Comparison of ENCODE assay signal across 9 cellular contexts in genomic region chr15:67784057-67784781, GRCh38. TPM values are rescaled to one million over a fixed set of nuclear protein-coding genes. Genes with fewer than 3 reads are reported as not detected.
A peak's percentile ranks its signal among the peaks of the same experiment; 100 is the strongest.
DNase-seq lines count a peak whose midpoint lies in the region; ATAC-seq, FAIRE-seq and TF ChIP-seq lines count a peak whose summit lies in the region.
"Had no signal": no experiment of that assay in that cellular context is flagged by ENCODE, and none has a peak within 500 bp of the region (broad histone marks: within the 10 kb centered on the region; RNA-seq: fewer than 3 reads in every experiment).

No MANE protein-coding gene starts in this region.

- no peak overlapping the region for H3K14ac ChIP-seq in neuronal stem cell (ENCODE audit: low read length)

- SMC1A ChIA-PET in GM12878 (lab: Charles Lee; ENCODE audit: uncharacterized antibody, unreplicated experiment) = interaction anchor here (0.8 to 8.3 kb wide), 22 partner anchors 9 to 843 kb away, joined by 3 to 50 read pairs (median 4); no protein-coding TSS in a partner anchor

- H3K4me2 ChIP-seq in GM12878 (ENCODE audit: control insufficient read depth, insufficient read depth) (peak overlapping the region; percentile 49), neuronal stem cell (ENCODE audit: insufficient read depth, low read length, poor library complexity, severe bottlenecking) (no peak overlapping the region)

- H2BK15ac ChIP-seq in neuronal stem cell (ENCODE audit: low read length) = no peak overlapping the region

- in situ Hi-C loops in GM12878 (cut with MboI) = no loop called here

- H3K9ac ChIP-seq in GM12878 (ENCODE audit: control insufficient read depth, insufficient read depth, low read length) (no peak overlapping the region), neuronal stem cell (ENCODE audit: low read depth, low read length, poor library complexity) (no peak overlapping the region)
- H3K9ac ChIP-seq: parathyroid adenoma had no signal

- H3K27me3 ChIP-seq in GM12878 (replicated peaks in 1 of 2; ENCODE audit: control insufficient read depth in 2 of 2, insufficient read depth in 2 of 2, low read length in 1 of 2) (no peaks in the 10 kb centered on the region), neuronal stem cell (ENCODE audit: control insufficient read depth in 3 of 3, insufficient read depth in 3 of 3, low read depth in 1 of 3, low read length in 3 of 3) (no peaks in the 10 kb centered on the region), WERI-Rb-1 (ENCODE audit: insufficient read depth, low read depth, severe bottlenecking) (no peaks in the 10 kb centered on the region)

- H3K4ac ChIP-seq in neuronal stem cell (ENCODE audit: low read length) = no peak overlapping the region

- H2AFZ ChIP-seq in GM12878 (ENCODE audit: control insufficient read depth, low read depth, low read length) (no peak overlapping the region; the same call in 1 of the 2 replicates), neuronal stem cell (ENCODE audit: low read length) (no peak overlapping the region)
- H2AFZ ChIP-seq: parathyroid adenoma had no signal

- FAIRE-seq in GM12878 (lab: Jason Lieb, UNC) = peak; percentile 89
- no peak for FAIRE-seq in urothelium cell line (lab: Jason Lieb, UNC)

- 0% methylated on average over 4 of the region's 4 CpGs for WGBS in GM12878 (ENCODE audit: insufficient coverage, insufficient replicate concordance, low lambda C conversion rate, missing lambda C conversion rate)
- no CpG with 5 or more reads among the region's 4 CpGs for WGBS in neuronal stem cell (ENCODE audit: extremely low coverage in 2 of 2, insufficient read length in 2 of 2, insufficient replicate concordance in 1 of 2), 2 donors

- H3K4me3 ChIP-seq in Jurkat, Clone E6-1 (ENCODE audit: low read length) = no peak overlapping the region; the same call in 1 of the 2 replicates
- H3K4me3 ChIP-seq in GM12878 (no peak overlapping the region), neuronal stem cell (ENCODE audit: low read length in 2 of 2) (no peak overlapping the region), WERI-Rb-1 (ENCODE audit: low read depth, low read length) (no peak overlapping the region)

- no TSS peak for BruUV-seq in GM12878 (replicated peaks; lab: Mats Ljungman, UMichigan)

- 0 out of 6 replicates have a peak, but pooled peaks of 1 of the 3 experiments have one; percentile 9 for TF ChIP-seq CTCF in GM12878 (IDR thresholded peaks at IDR 0.05 in 2 of 3, conservative IDR thresholded peaks at IDR 0.05 in 1 of 3; ENCODE audit: control insufficient read depth in 2 of 3, extremely low read depth in 1 of 3, insufficient read depth in 1 of 3, low read depth in 3 of 3, low read length in 3 of 3)
- no peak for TF ChIP-seq CTCF in WERI-Rb-1 (IDR thresholded peaks at IDR 0.05; ENCODE audit: low read depth, low read length)

- TF ChIP-seq EP300 in GM12878 (IDR thresholded peaks at IDR 0.05; ENCODE audit: borderline replicate concordance in 1 of 2, control insufficient read depth in 1 of 2, low read depth in 2 of 2, low read length in 2 of 2) = peak; percentile 73 to 88

- H3K27ac ChIP-seq in GM12878 (ENCODE audit: control insufficient read depth, insufficient read depth) (peak overlapping the region; percentile 63), neuronal stem cell (replicated peaks; ENCODE audit: low read length) (no peak overlapping the region), WERI-Rb-1 (no peak overlapping the region)
- H3K27ac ChIP-seq: parathyroid adenoma had no signal

- TF ChIP-seq POLR2A in GM12878 (IDR thresholded peaks at IDR 0.05; ENCODE audit: low read depth, low read length) = no peak

- H4K91ac ChIP-seq in neuronal stem cell (ENCODE audit: low read depth, low read length, poor library complexity) = no peak overlapping the region

- peak; percentile 91 for ATAC-seq in GM18511 (IDR thresholded peaks at IDR 0.05; ENCODE audit: unreplicated experiment)
- ATAC-seq in GM21529 (IDR thresholded peaks at IDR 0.05; ENCODE audit: unreplicated experiment) = peak; percentile 89
- ATAC-seq in GM12878 = peak; percentile 94

- no peak overlapping the region for H2BK120ac ChIP-seq in neuronal stem cell (ENCODE audit: low read depth, low read length)

- no peak overlapping the region for H4K8ac ChIP-seq in neuronal stem cell (ENCODE audit: low read depth, low read length)

- peaks cover 33% of the 10 kb centered on the region for H3K4me1 ChIP-seq in GM12878 (ENCODE audit: control insufficient read depth, insufficient read depth, low read length)
- peaks cover 18 to 32% of the 10 kb centered on the region in 2 donors for H3K4me1 ChIP-seq in neuronal stem cell (ENCODE audit: control insufficient read depth in 2 of 2, insufficient read depth in 1 of 2, low read depth in 1 of 2, low read length in 2 of 2)
- H3K4me1 ChIP-seq: parathyroid adenoma had no signal

- H2BK12ac ChIP-seq in neuronal stem cell (ENCODE audit: low read length) = no peak overlapping the region

- no peaks in the 10 kb centered on the region for H3K79me2 ChIP-seq in GM12878 (ENCODE audit: control insufficient read depth, insufficient read depth, low read length)
- H3K79me2 ChIP-seq: parathyroid adenoma had no signal

- CTCF ChIA-PET in GM12878 (lab: Yijun Ruan, JAX) = interaction anchor here (0.8 to 5.6 kb wide), 20 partner anchors 9 to 838 kb away, joined by 3 to 52 read pairs (median 4); no protein-coding TSS in a partner anchor

- no peaks in the 10 kb centered on the region for H3K36me3 ChIP-seq in GM12878 (ENCODE audit: control insufficient read depth in 2 of 2, insufficient read depth in 2 of 2, low read length in 1 of 2)
- H3K36me3 ChIP-seq in neuronal stem cell (replicated peaks in 1 of 2; ENCODE audit: control insufficient read depth in 2 of 2, insufficient read depth in 2 of 2, low read length in 2 of 2) = no peaks in the 10 kb centered on the region
- H3K36me3 ChIP-seq in WERI-Rb-1 = no peaks in the 10 kb centered on the region

- H4K20me1 ChIP-seq in GM12878 (ENCODE audit: control insufficient read depth, insufficient read depth) = no peaks in the 10 kb centered on the region

- H3K79me1 ChIP-seq in neuronal stem cell (ENCODE audit: low read depth, low read length) = peaks cover 2% of the 10 kb centered on the region

- no peak overlapping the region for H2AK5ac ChIP-seq in neuronal stem cell (ENCODE audit: low read depth, low read length)

- POLR2A ChIA-PET in GM12878 (lab: Charles Lee) = interaction anchor here (1.1 kb wide), 1 partner anchor 56 kb away, joined by 4 read pairs; no protein-coding TSS in a partner anchor

- RAD21 ChIA-PET in GM12878 (lab: Charles Lee; ENCODE audit: unreplicated experiment) = interaction anchor here (0.9 to 3.3 kb wide), 22 partner anchors 9 to 371 kb away, joined by 3 to 22 read pairs (median 4); partner anchors contain the start of gene C15orf61

- peak; percentile 99 for DNase-seq in Jurkat, Clone E6-1 (ENCODE audit: low read depth, low spot score)
- DNase-seq in GM12878 (ENCODE audit: low read depth, low spot score) (peak; percentile 82), NCI-H187 treated with DMSO at 0.1 percent for 48 hours (lab: John Stamatoyannopoulos, UW) (no peak), urothelium cell line (ENCODE audit: low spot score) (no peak), neuronal stem cell (ENCODE audit: low spot score) (no peak), WERI-Rb-1 (no peak)

- intact Hi-C loops in GM12878 (cut with micrococcal nuclease; ENCODE audit: unreplicated experiment) = no loop called here

- H3K9me3 ChIP-seq in GM12878 (replicated peaks; ENCODE audit: control insufficient read depth, insufficient read depth, low read length) (no peaks in the 10 kb centered on the region), neuronal stem cell (replicated peaks in 1 of 2; ENCODE audit: control insufficient read depth in 2 of 2, insufficient read depth in 1 of 2, low read depth in 1 of 2, low read length in 2 of 2) (no peaks in the 10 kb centered on the region), WERI-Rb-1 (ENCODE audit: severe bottlenecking) (no peaks in the 10 kb centered on the region)

- H2BK5ac ChIP-seq in neuronal stem cell (ENCODE audit: low read length) = no peak overlapping the region

- H3K18ac ChIP-seq in neuronal stem cell (ENCODE audit: low read length) = no peak overlapping the region

- H3K23ac ChIP-seq in neuronal stem cell (ENCODE audit: low read depth, low read length, poor library complexity) = no peak overlapping the region

- TF ChIP-seq RAD21 in GM12878 (IDR thresholded peaks at IDR 0.05; ENCODE audit: insufficient read depth, low read depth, low read length) = no peak

RNA-seq across cellular contexts. Expression of gene SKOR1, which starts 41.1 kb away (rescaled TPM):
- not detected for polyA plus RNA-seq in Jurkat, Clone E6-1 (2012; ENCODE audit: insufficient read depth, insufficient read length)
- total RNA-seq in GM12878 (2013; cell fraction: nucleolus; rRNA removed) = 2.0 and 2.2 TPM in 2 replicates
- total RNA-seq in GM12878 (2014; rRNA removed) (0.11 and 0.28 TPM in 2 replicates), GM12878 (2014; rRNA removed; fragmentation: Illumina TruSeq; extraction: Trizol) (0.04 and 0.05 TPM in 2 replicates), GM12878 (2021) (0.35 and 0.36 TPM in 2 replicates)
- 0.08 TPM for polyA plus RNA-seq in GM12878 (2011; ENCODE audit: low read depth)
- polyA plus RNA-seq in GM12878 (2011; rRNA removed) (0.03 and 0.05 TPM in 2 replicates), GM12878 (2014; fragmentation: Illumina TruSeq; extraction: Trizol) (0.04 and 0.08 TPM in 2 replicates), GM12878 (2014; fragmentation: Nextera tagmentation; extraction: Ambion mirVana) (not detected), GM12878 (2014; rRNA removed) (0.06 and 0.14 TPM in 2 replicates), GM12878 (2016; fragmentation: Nextera tagmentation; extraction: Ambion mirVana) (not detected)
- polyA plus RNA-seq in GM12878 (2011; cell fraction: cytosol; rRNA removed) = 0.09 and 0.12 TPM in 2 replicates
- polyA plus RNA-seq in GM12878 (2011; cell fraction: nucleus; rRNA removed) = 0.69 and 0.94 TPM in 2 replicates
- 0.17 and 0.24 TPM in 2 replicates for polyA plus RNA-seq in GM12878 (2012)
- 0.37 and 0.52 TPM in 2 replicates for polyA minus RNA-seq in GM12878 (2011; rRNA and poly(A)+ RNA removed)
- polyA minus RNA-seq in GM12878 (2011; cell fraction: cytosol; rRNA and poly(A)+ RNA removed) = 0.31 and 0.53 TPM in 2 replicates
- 0.24 and 0.57 TPM in 2 replicates for polyA minus RNA-seq in GM12878 (2011; cell fraction: nucleus; rRNA and poly(A)+ RNA removed)
- polyA plus RNA-seq in neuronal stem cell (2013, experiment 1 of 2) = 0.24 TPM
- 0.21 TPM for polyA plus RNA-seq in neuronal stem cell (2013, experiment 2 of 2)

RNA-seq across cellular contexts. Expression of gene RNU6-1, which starts 55.6 kb away (rescaled TPM):
- polyA plus RNA-seq in Jurkat, Clone E6-1 (2012; ENCODE audit: insufficient read depth, insufficient read length) = not detected
- total RNA-seq in GM12878 (2013; cell fraction: nucleolus; rRNA removed) = not detected in 2 replicates
- total RNA-seq in GM12878 (2014; rRNA removed) = not detected in 2 replicates
- not detected in 2 replicates for total RNA-seq in GM12878 (2014; rRNA removed; fragmentation: Illumina TruSeq; extraction: Trizol)
- not detected in 2 replicates for total RNA-seq in GM12878 (2021)
- not detected for polyA plus RNA-seq in GM12878 (2011; ENCODE audit: low read depth)
- polyA plus RNA-seq in GM12878 (2011; rRNA removed) = not detected in 2 replicates
- not detected in 2 replicates for polyA plus RNA-seq in GM12878 (2011; cell fraction: cytosol; rRNA removed)
- polyA plus RNA-seq in GM12878 (2011; cell fraction: nucleus; rRNA removed) = not detected in 2 replicates
- not detected in 2 replicates for polyA plus RNA-seq in GM12878 (2012)
- polyA plus RNA-seq in GM12878 (2014; fragmentation: Illumina TruSeq; extraction: Trizol) = not detected in 2 replicates
- polyA plus RNA-seq in GM12878 (2014; fragmentation: Nextera tagmentation; extraction: Ambion mirVana) = not detected
- polyA plus RNA-seq in GM12878 (2014; rRNA removed) = not detected in 2 replicates
- not detected for polyA plus RNA-seq in GM12878 (2016; fragmentation: Nextera tagmentation; extraction: Ambion mirVana)
- polyA minus RNA-seq in GM12878 (2011; rRNA and poly(A)+ RNA removed) = 1,322 TPM in 1 of 2 replicates, not detected in the other
- polyA minus RNA-seq in GM12878 (2011; cell fraction: cytosol; rRNA and poly(A)+ RNA removed) = not detected in 2 replicates
- under 0.01 TPM in 1 of 2 replicates, not detected in the other for polyA minus RNA-seq in GM12878 (2011; cell fraction: nucleus; rRNA and poly(A)+ RNA removed)
- not detected for polyA plus RNA-seq in neuronal stem cell (2013, experiment 1 of 2)
- polyA plus RNA-seq in neuronal stem cell (2013, experiment 2 of 2) = not detected

Comparison
In these comparisons a context has a peak if more than half of its experiments do, and no peak if none do; other contexts are left out.
1. DNase-seq: peak in Jurkat, Clone E6-1 (single experiment) and GM12878 (single experiment); none in NCI-H187 treated with DMSO at 0.1 percent for 48 hours (single experiment), urothelium cell line (single experiment), neuronal stem cell (single experiment) and WERI-Rb-1 (single experiment).
2. Peak in every context shown above with its lines, with median percentiles within 50 percentile points of each other: ATAC-seq.